8 cellular contexts compared by ENCODE assay signal in genomic region chr19:49877879-49878743, GRCh38. TPM values are rescaled to one million over a fixed set of nuclear protein-coding genes. Genes with fewer than 3 reads are reported as not detected.
A peak's percentile ranks its signal among the peaks of the same experiment; 100 is the strongest.
DNase-seq lines count a peak whose midpoint lies in the region; ATAC-seq, FAIRE-seq and TF ChIP-seq lines count a peak whose summit lies in the region.

No MANE protein-coding gene starts in this region.

- peak overlapping the region; percentile 47 for H2AK5ac ChIP-seq in neuronal stem cell (ENCODE audit: low read depth, low read length)

- peak; percentile 82 for FAIRE-seq in G401.6 (lab: Jason Lieb, UNC)

- POLR2A ChIA-PET in RWPE1 (lab: Yijun Ruan, JAX; ENCODE audit: low non-redundant PET), result no interaction called here

- no peak for TF ChIP-seq CTCF in RWPE1 (conservative IDR thresholded peaks at IDR 0.05; ENCODE audit: low read depth)
- no peak for TF ChIP-seq CTCF in foreskin keratinocyte (conservative IDR thresholded peaks at IDR 0.05)

- H3K4me1 ChIP-seq in foreskin keratinocyte (peaks cover 6% of the 10 kb centered on the region), neuronal stem cell (ENCODE audit: control insufficient read depth in 2 of 2, insufficient read depth in 1 of 2, low read depth in 1 of 2, low read length in 2 of 2) (peaks cover 10 to 12% of the 10 kb centered on the region in 2 donors)

- peaks cover 20% of the 10 kb centered on the region for H3K79me1 ChIP-seq in neuronal stem cell (ENCODE audit: low read depth, low read length)

- DNase-seq in H7 (peak; percentile 100), LoVo (ENCODE audit: low spot score) (peak; percentile 97), RWPE1 (ENCODE audit: low spot score) (peak; percentile 97), activated gamma-delta T cell treated with Interleukin-2 at 50 U/mL for 16 hours (peak; percentile 97), foreskin keratinocyte (peak; percentile 89 to 95), neuronal stem cell (ENCODE audit: low spot score) (peak; percentile 95), substantia nigra (lab: John Stamatoyannopoulos, UW) (peak in 48 of 49 donors; percentile 88 to 99 (median 96))

- H2BK120ac ChIP-seq in neuronal stem cell (ENCODE audit: low read depth, low read length), result peak overlapping the region; percentile 12

- H3K27me3 ChIP-seq in H7 (ENCODE audit: control insufficient read depth, insufficient read depth, low read length), result no peaks in the 10 kb centered on the region
- no peaks in the 10 kb centered on the region for H3K27me3 ChIP-seq in foreskin keratinocyte
- H3K27me3 ChIP-seq in neuronal stem cell (ENCODE audit: control insufficient read depth in 3 of 3, insufficient read depth in 3 of 3, low read depth in 1 of 3, low read length in 3 of 3), result no peaks in the 10 kb centered on the region

- peak overlapping the region; percentile 66 for H3K14ac ChIP-seq in neuronal stem cell (ENCODE audit: low read length)

- peak overlapping the region; percentile 82 for H3K23ac ChIP-seq in neuronal stem cell (ENCODE audit: low read depth, low read length, poor library complexity)

- H2BK5ac ChIP-seq in neuronal stem cell (ENCODE audit: low read length), result peak overlapping the region; percentile 42

- peak overlapping the region; percentile 97 for H3K4me2 ChIP-seq in neuronal stem cell (ENCODE audit: insufficient read depth, low read length, poor library complexity, severe bottlenecking)

- peaks cover 31% of the 10 kb centered on the region for H3K36me3 ChIP-seq in H7 (replicated peaks; ENCODE audit: control insufficient read depth, insufficient read depth, low read length)
- H3K36me3 ChIP-seq in neuronal stem cell (replicated peaks in 1 of 2; ENCODE audit: control insufficient read depth in 2 of 2, insufficient read depth in 2 of 2, low read length in 2 of 2), result peaks cover 41 to 42% of the 10 kb centered on the region in 2 donors

- peak overlapping the region; percentile 97 for H3K9ac ChIP-seq in neuronal stem cell (ENCODE audit: low read depth, low read length, poor library complexity)

- no peak overlapping the region for H3K4ac ChIP-seq in neuronal stem cell (ENCODE audit: low read length)

- H3K27ac ChIP-seq in RWPE1 (peak overlapping the region; percentile 96), foreskin keratinocyte (peak overlapping the region; percentile 94), neuronal stem cell (replicated peaks; ENCODE audit: low read length) (peak overlapping the region; percentile 95), substantia nigra (ENCODE audit: low read depth, low read length, poor library complexity, severe bottlenecking) (peak overlapping the region; percentile 99)

- peak overlapping the region; percentile 93 for H2AFZ ChIP-seq in neuronal stem cell (ENCODE audit: low read length)

- no CpG with 5 or more reads among the region's 41 CpGs for WGBS in neuronal stem cell (ENCODE audit: extremely low coverage in 2 of 2, insufficient read length in 2 of 2, insufficient replicate concordance in 1 of 2), 2 donors

- CTCF ChIA-PET in RWPE1 (lab: Yijun Ruan, JAX), result no interaction called here

- H3K4me3 ChIP-seq in H7 (ENCODE audit: insufficient read depth, low read depth, low read length) (peak overlapping the region; percentile 99), neuronal stem cell (ENCODE audit: low read length in 2 of 2) (peak overlapping the region; percentile 86 to 93)

- peak overlapping the region; percentile 81 for H2BK15ac ChIP-seq in neuronal stem cell (ENCODE audit: low read length)

- peak; percentile 80 for ATAC-seq in foreskin keratinocyte

- peaks cover 6 to 10% of the 10 kb centered on the region in 2 donors for H3K9me3 ChIP-seq in neuronal stem cell (replicated peaks in 1 of 2; ENCODE audit: control insufficient read depth in 2 of 2, insufficient read depth in 1 of 2, low read depth in 1 of 2, low read length in 2 of 2)

- no peak overlapping the region for H4K8ac ChIP-seq in neuronal stem cell (ENCODE audit: low read depth, low read length)

- no peak overlapping the region for H4K91ac ChIP-seq in neuronal stem cell (ENCODE audit: low read depth, low read length, poor library complexity)

- H2BK12ac ChIP-seq in neuronal stem cell (ENCODE audit: low read length), result no peak overlapping the region

- peak overlapping the region; percentile 99 for H3K18ac ChIP-seq in neuronal stem cell (ENCODE audit: low read length)

RNA-seq across cellular contexts. Expression of gene TBC1D17, which starts 0.6 kb away (rescaled TPM):
- 10.2 and 12.6 TPM in 2 replicates for total RNA-seq in H7 (2014; rRNA removed; shearing (Covaris generic))
- 12.4 and 14.7 TPM in 2 replicates for total RNA-seq in foreskin keratinocyte
- polyA plus RNA-seq in foreskin keratinocyte, result 20.5 and 27.4 TPM in 2 replicates
- polyA plus RNA-seq in neuronal stem cell (2013, experiment 1 of 2), result 29.5 TPM
- polyA plus RNA-seq in neuronal stem cell (2013, experiment 2 of 2), result 29.9 TPM

RNA-seq across cellular contexts. Expression of gene AKT1S1, which starts 1.0 kb away (rescaled TPM):
- 7.2 and 12.9 TPM in 2 replicates for total RNA-seq in H7 (2014; rRNA removed; shearing (Covaris generic))
- total RNA-seq in foreskin keratinocyte, result 20.8 and 22.5 TPM in 2 replicates
- polyA plus RNA-seq in foreskin keratinocyte, result 75.0 and 75.6 TPM in 2 replicates
- 45.3 TPM for polyA plus RNA-seq in neuronal stem cell (2013, experiment 1 of 2)
- polyA plus RNA-seq in neuronal stem cell (2013, experiment 2 of 2), result 42.9 TPM

RNA-seq across cellular contexts. Expression of gene PNKP, which starts 10.7 kb away (rescaled TPM):
- total RNA-seq in H7 (2014; rRNA removed; shearing (Covaris generic)), result 76.2 and 94.7 TPM in 2 replicates
- 56.4 and 57.6 TPM in 2 replicates for total RNA-seq in foreskin keratinocyte
- polyA plus RNA-seq in foreskin keratinocyte, result 51.5 and 55.9 TPM in 2 replicates
- 56.3 TPM for polyA plus RNA-seq in neuronal stem cell (2013, experiment 1 of 2)
- 62.9 TPM for polyA plus RNA-seq in neuronal stem cell (2013, experiment 2 of 2)

RNA-seq across cellular contexts. Expression of gene IL4I1, which starts 18.6 kb away (rescaled TPM):
- 0.59 and 0.73 TPM in 2 replicates for total RNA-seq in H7 (2014; rRNA removed; shearing (Covaris generic))
- total RNA-seq in foreskin keratinocyte, result 0.44 and 0.46 TPM in 2 replicates
- 0.26 and 0.28 TPM in 2 replicates for polyA plus RNA-seq in foreskin keratinocyte
- 0.28 TPM for polyA plus RNA-seq in neuronal stem cell (2013, experiment 1 of 2)
- polyA plus RNA-seq in neuronal stem cell (2013, experiment 2 of 2), result 0.26 TPM

RNA-seq across cellular contexts. Expression of gene PTOV1, which starts 27.2 kb away (rescaled TPM):
- 205 and 219 TPM in 2 replicates for total RNA-seq in H7 (2014; rRNA removed; shearing (Covaris generic))
- total RNA-seq in foreskin keratinocyte, result 77.3 and 92.2 TPM in 2 replicates
- polyA plus RNA-seq in foreskin keratinocyte, result 99.5 and 116 TPM in 2 replicates
- 316 TPM for polyA plus RNA-seq in neuronal stem cell (2013, experiment 1 of 2)
- polyA plus RNA-seq in neuronal stem cell (2013, experiment 2 of 2), result 321 TPM

Comparison
In these comparisons a context has a peak if more than half of its experiments do, and no peak if none do; other contexts are left out.
1. Peak in every context shown above with its lines: DNase-seq, ATAC-seq, H3K4me3 ChIP-seq and H3K27ac ChIP-seq.